In genomic region chr19:35960432-35960972, GRCh38 we compare ENCODE assay signal across 30 cellular contexts. TPM values are rescaled to one million over a fixed set of nuclear protein-coding genes. Genes with fewer than 3 reads are reported as not detected.
DNase-seq lines count a peak whose midpoint lies in the region; ATAC-seq and TF ChIP-seq lines count a peak whose summit lies in the region.
"Had no signal": no experiment of that assay in that cellular context is flagged by ENCODE, and none has a peak within 500 bp of the region (broad histone marks: within the 10 kb centered on the region; RNA-seq: fewer than 3 reads in every experiment).

No MANE protein-coding gene starts in this region.

- H3K4me1 Mint-ChIP-seq in activated CD4-positive, alpha-beta T cell treated with anti-CD3 and anti-CD28 coated beads, Interleukin-2, amount 10 ng/mL, durations not matched to agents 24 days and 14 days: peaks cover 11% of the 10 kb centered on the region
- peaks cover 42% of the 10 kb centered on the region for H3K4me1 Mint-ChIP-seq in CD4-positive, alpha-beta T cell (ENCODE audit: low read depth)
- H3K4me1 Mint-ChIP-seq in activated naive CD8-positive, alpha-beta T cell treated with anti-CD3 and anti-CD28 coated beads, Interleukin-2, amount 50 U/mL, for 24 hours: peaks cover 19% of the 10 kb centered on the region
- peaks cover 12 to 25% of the 10 kb centered on the region in 2 donors for H3K4me1 Mint-ChIP-seq in natural killer cell treated with Interleukin-12 subunit alpha and Interleukin-12 subunit beta and Interleukin-15 and Interleukin-18, amount 100 ng/mL, for 72 hours (ENCODE audit: low read depth in 2 of 2)

- CTCF ChIA-PET in CD4-positive, alpha-beta T cell (lab: Charles Lee): no interaction called here

- H3K4me1 ChIP-seq in transverse colon: peaks cover 0 to 11% (median 4%) of the 10 kb centered on the region in 4 donors
- H3K4me1 ChIP-seq: prostate gland, right lobe of liver had no signal

- no peaks in the 10 kb centered on the region for H3K9me3 Mint-ChIP-seq in activated CD4-positive, alpha-beta T cell treated with anti-CD3 and anti-CD28 coated beads, Interleukin-2, amount 10 ng/mL, durations not matched to agents 24 days and 14 days
- H3K9me3 Mint-ChIP-seq in CD4-positive, alpha-beta T cell: no peaks in the 10 kb centered on the region
- H3K9me3 Mint-ChIP-seq in activated naive CD8-positive, alpha-beta T cell treated with anti-CD3 and anti-CD28 coated beads, Interleukin-2, amount 50 U/mL, for 24 hours: no peaks in the 10 kb centered on the region
- H3K9me3 Mint-ChIP-seq in natural killer cell treated with Interleukin-12 subunit alpha and Interleukin-12 subunit beta and Interleukin-15 and Interleukin-18, amount 100 ng/mL, for 72 hours: no peaks in the 10 kb centered on the region
- H3K9me3 Mint-ChIP-seq: dendritic cell treated with granulocyte-macrophage colony-stimulating factor and Interleukin-4, amounts not matched to agents 40 ng/mL and 50 ng/mL, for 4 days had no signal

- H3K4me3 Mint-ChIP-seq in activated CD4-positive, alpha-beta T cell treated with anti-CD3 and anti-CD28 coated beads, Interleukin-2, amount 10 ng/mL, durations not matched to agents 24 days and 14 days: peak overlapping the region; percentile 31
- peak overlapping the region; percentile 62 for H3K4me3 Mint-ChIP-seq in CD4-positive, alpha-beta T cell
- peak overlapping the region; percentile 24 for H3K4me3 Mint-ChIP-seq in activated naive CD8-positive, alpha-beta T cell treated with anti-CD3 and anti-CD28 coated beads, Interleukin-2, amount 50 U/mL, for 24 hours
- H3K4me3 Mint-ChIP-seq in natural killer cell treated with Interleukin-12 subunit alpha and Interleukin-12 subunit beta and Interleukin-15 and Interleukin-18, amount 100 ng/mL, for 72 hours: peak overlapping the region; percentile 37
- H3K4me3 Mint-ChIP-seq: dendritic cell treated with granulocyte-macrophage colony-stimulating factor and Interleukin-4, amounts not matched to agents 40 ng/mL and 50 ng/mL, for 4 days had no signal

- POLR2A ChIA-PET in CD4-positive, alpha-beta T cell (lab: Charles Lee): interaction anchor here (1.7 kb wide), 1 partner anchor 33 kb away, joined by 4 read pairs; no protein-coding TSS in a partner anchor

- intact Hi-C loops in activated CD4-positive, alpha-beta T cell treated with anti-CD3 and anti-CD28 coated beads, Interleukin-2, amount 10 ng/mL, durations not matched to agents 24 days and 14 days (cut with micrococcal nuclease): no loop called here
- intact Hi-C loops in CD4-positive, alpha-beta T cell (cut with DNase I, micrococcal nuclease): no loop called here
- intact Hi-C loops in transverse colon (cut with DNase I; ENCODE audit: low total_unique reads): no loop called here
- intact Hi-C loops in sciatic nerve (cut with DNase I): no loop called here

- H3K36me3 ChIP-seq in transverse colon: no peaks in the 10 kb centered on the region
- H3K36me3 ChIP-seq: prostate gland, right lobe of liver, upper lobe of left lung, WERI-Rb-1 had no signal

- 76 to 80% methylated on average over 5 to 7 of the region's 7 CpGs for WGBS in transverse colon (ENCODE audit: low coverage in 1 of 2), 2 donors

- no peaks in the 10 kb centered on the region for H3K27me3 ChIP-seq in CD4-positive, alpha-beta T cell (ENCODE audit: control insufficient read depth, insufficient read depth, low read length)
- H3K27me3 ChIP-seq in transverse colon: peaks cover 50% of the 10 kb centered on the region

- H3K27ac ChIP-seq in CD4-positive, alpha-beta T cell (ENCODE audit: low read depth, low read length): no peak overlapping the region
- H3K27ac ChIP-seq in transverse colon: no peak overlapping the region
- H3K27ac ChIP-seq: prostate gland, right lobe of liver, upper lobe of left lung, WERI-Rb-1 had no signal

- H3K4me3 ChIP-seq in transverse colon: no peak overlapping the region
- H3K4me3 ChIP-seq: prostate gland, right lobe of liver, upper lobe of left lung had no signal

- H3K36me3 Mint-ChIP-seq in activated CD4-positive, alpha-beta T cell treated with anti-CD3 and anti-CD28 coated beads, Interleukin-2, amount 10 ng/mL, durations not matched to agents 24 days and 14 days (ENCODE audit: low read depth): peaks cover 2% of the 10 kb centered on the region
- no peaks in the 10 kb centered on the region for H3K36me3 Mint-ChIP-seq in CD4-positive, alpha-beta T cell (ENCODE audit: low read depth)
- no peaks in the 10 kb centered on the region for H3K36me3 Mint-ChIP-seq in activated naive CD8-positive, alpha-beta T cell treated with anti-CD3 and anti-CD28 coated beads, Interleukin-2, amount 50 U/mL, for 24 hours (ENCODE audit: low read depth)
- H3K36me3 Mint-ChIP-seq in natural killer cell treated with Interleukin-12 subunit alpha and Interleukin-12 subunit beta and Interleukin-15 and Interleukin-18, amount 100 ng/mL, for 72 hours: no peaks in the 10 kb centered on the region

- no peak for DNase-seq in activated CD4-positive, alpha-beta T cell treated with anti-CD3 and anti-CD28 coated beads, Interleukin-2, amount 10 ng/mL, durations not matched to agents 24 days and 14 days
- DNase-seq in activated CD4-positive, alpha-beta T cell treated with anti-CD3 and anti-CD28 coated beads for 48 hours: no peak
- no peak for DNase-seq in CD4-positive, alpha-beta T cell
- no peak for DNase-seq in activated naive CD8-positive, alpha-beta T cell treated with anti-CD3 and anti-CD28 coated beads, Interleukin-2, amount 50 U/mL, for 24 hours
- no peak for DNase-seq in natural killer cell treated with Interleukin-12 subunit alpha and Interleukin-12 subunit beta and Interleukin-15 and Interleukin-18, amount 100 ng/mL, for 72 hours (ENCODE audit: low spot score)
- DNase-seq in transverse colon (no peak), sciatic nerve (ENCODE audit: low spot score) (no peak)
- DNase-seq: 8988T; activated CD4-positive, alpha-beta T cell treated with anti-CD3 and anti-CD28 coated beads for 4 hours; head of caudate nucleus; IMR-90; left ventricle myocardium superior; MV-4-11; NCI-H1436; NCI-H2107; NCI-H345; nucleus accumbens; right lobe of liver; SHP77 treated with DMSO at 0.1 percent for 48 hours; upper lobe of left lung; WERI-Rb-1 had no signal

- TF ChIP-seq CTCF in CD4-positive, alpha-beta T cell (IDR thresholded peaks at IDR 0.05): no peak
- no peak for TF ChIP-seq CTCF in transverse colon (IDR thresholded peaks at IDR 0.05)

- in situ Hi-C loops in transverse colon (cut with MboI; ENCODE audit: low pct_ligation_motif_present in 1 of 4, low pct_unique_long_range_greater_than_20kb in 1 of 4, low sequenced_read_pairs in 3 of 4): no loop called here

- no peak overlapping the region for H3K27ac Mint-ChIP-seq in activated CD4-positive, alpha-beta T cell treated with anti-CD3 and anti-CD28 coated beads, Interleukin-2, amount 10 ng/mL, durations not matched to agents 24 days and 14 days
- no peak overlapping the region for H3K27ac Mint-ChIP-seq in CD4-positive, alpha-beta T cell
- no peak overlapping the region for H3K27ac Mint-ChIP-seq in activated naive CD8-positive, alpha-beta T cell treated with anti-CD3 and anti-CD28 coated beads, Interleukin-2, amount 50 U/mL, for 24 hours
- peak overlapping the region in 1 of 2 donors; percentile 17 for H3K27ac Mint-ChIP-seq in natural killer cell treated with Interleukin-12 subunit alpha and Interleukin-12 subunit beta and Interleukin-15 and Interleukin-18, amount 100 ng/mL, for 72 hours
- H3K27ac Mint-ChIP-seq: dendritic cell treated with granulocyte-macrophage colony-stimulating factor and Interleukin-4, amounts not matched to agents 40 ng/mL and 50 ng/mL, for 4 days had no signal

- TF ChIP-seq POLR2A in transverse colon (IDR thresholded peaks at IDR 0.05): no peak

- H3K27me3 Mint-ChIP-seq in activated CD4-positive, alpha-beta T cell treated with anti-CD3 and anti-CD28 coated beads, Interleukin-2, amount 10 ng/mL, durations not matched to agents 24 days and 14 days: peaks cover 15% of the 10 kb centered on the region
- peaks cover 5% of the 10 kb centered on the region for H3K27me3 Mint-ChIP-seq in CD4-positive, alpha-beta T cell
- H3K27me3 Mint-ChIP-seq in activated naive CD8-positive, alpha-beta T cell treated with anti-CD3 and anti-CD28 coated beads, Interleukin-2, amount 50 U/mL, for 24 hours: peaks cover 15% of the 10 kb centered on the region
- peaks cover 6 to 9% of the 10 kb centered on the region in 2 donors for H3K27me3 Mint-ChIP-seq in natural killer cell treated with Interleukin-12 subunit alpha and Interleukin-12 subunit beta and Interleukin-15 and Interleukin-18, amount 100 ng/mL, for 72 hours

- H3K9me3 ChIP-seq in CD4-positive, alpha-beta T cell (ENCODE audit: control insufficient read depth, low read length): no peaks in the 10 kb centered on the region
- no peaks in the 10 kb centered on the region for H3K9me3 ChIP-seq in transverse colon
- H3K9me3 ChIP-seq: prostate gland, right lobe of liver, upper lobe of left lung had no signal

- no peak for ATAC-seq in CD4-positive, alpha-beta T cell (ENCODE audit: poor library complexity)
- ATAC-seq in activated naive CD8-positive, alpha-beta T cell treated with anti-CD3 and anti-CD28 coated beads, Interleukin-2, amount 50 U/mL, for 24 hours: no peak
- no peak for ATAC-seq in natural killer cell treated with Interleukin-12 subunit alpha and Interleukin-12 subunit beta and Interleukin-15 and Interleukin-18, amount 100 ng/mL, for 72 hours
- ATAC-seq in GM18517 (IDR thresholded peaks at IDR 0.05; ENCODE audit: unreplicated experiment) (no peak), sciatic nerve (no peak)
- ATAC-seq: esophagus mucosa, left ventricle myocardium superior, Panc1 had no signal

- TF ChIP-seq EP300 in transverse colon (IDR thresholded peaks at IDR 0.05; ENCODE audit: low read depth): no peak

RNA-seq across cellular contexts. Expression of gene LRFN3, which starts 24.3 kb away (rescaled TPM):
- total RNA-seq in activated CD4-positive, alpha-beta T cell treated with anti-CD3 and anti-CD28 coated beads, Interleukin-2, amount 10 ng/mL, durations not matched to agents 24 days and 14 days: 11.0 and 11.6 TPM in 2 replicates
- total RNA-seq in CD4-positive, alpha-beta T cell: 1 to 10 TPM; 4.2 to 4.5 TPM
- 10 to 100 TPM in 1 of 2 donors, 1 to 10 TPM in 1; 4.6 to 10.6 TPM for total RNA-seq in natural killer cell treated with Interleukin-12 subunit alpha and Interleukin-12 subunit beta and Interleukin-15 and Interleukin-18, amount 100 ng/mL, for 72 hours
- total RNA-seq in transverse colon (10 to 100 TPM; 12.1 to 48.6 (median 16.6) TPM), sciatic nerve (13.1 TPM)

RNA-seq across cellular contexts. Expression of gene SDHAF1, which starts 34.5 kb away (rescaled TPM):
- total RNA-seq in activated CD4-positive, alpha-beta T cell treated with anti-CD3 and anti-CD28 coated beads, Interleukin-2, amount 10 ng/mL, durations not matched to agents 24 days and 14 days: 21.4 and 23.1 TPM in 2 replicates
- total RNA-seq in CD4-positive, alpha-beta T cell: 1 to 10 TPM; 4.3 to 5.4 TPM
- total RNA-seq in natural killer cell treated with Interleukin-12 subunit alpha and Interleukin-12 subunit beta and Interleukin-15 and Interleukin-18, amount 100 ng/mL, for 72 hours: 10 to 100 TPM; 17.6 to 21.4 TPM
- total RNA-seq in transverse colon (10 to 100 TPM; 30.3 to 83.8 (median 55.4) TPM), sciatic nerve (17.0 TPM)

RNA-seq across cellular contexts. Expression of gene SYNE4, which starts 48.1 kb away (rescaled TPM):
- total RNA-seq in activated CD4-positive, alpha-beta T cell treated with anti-CD3 and anti-CD28 coated beads, Interleukin-2, amount 10 ng/mL, durations not matched to agents 24 days and 14 days: 2.2 and 2.9 TPM in 2 replicates
- total RNA-seq in CD4-positive, alpha-beta T cell: 1 to 10 TPM; 1.6 TPM
- total RNA-seq in natural killer cell treated with Interleukin-12 subunit alpha and Interleukin-12 subunit beta and Interleukin-15 and Interleukin-18, amount 100 ng/mL, for 72 hours: 1 to 10 TPM; 3.0 to 4.5 TPM
- total RNA-seq in transverse colon (1 to 10 TPM in 3 of 4 donors, not detected in 1; 1.2 to 9.0 (median 2.9) TPM), sciatic nerve (0.67 TPM)
- total RNA-seq: Daoy, fibroblast of villous mesenchyme, IMR-90, mesenteric fat pad had no signal

RNA-seq across cellular contexts. Expression of gene TYROBP, which starts 52.4 kb away (rescaled TPM):
- total RNA-seq in activated CD4-positive, alpha-beta T cell treated with anti-CD3 and anti-CD28 coated beads, Interleukin-2, amount 10 ng/mL, durations not matched to agents 24 days and 14 days: not detected in 2 replicates
- 1 to 10 TPM; 6.0 to 7.6 TPM for total RNA-seq in CD4-positive, alpha-beta T cell
- total RNA-seq in natural killer cell treated with Interleukin-12 subunit alpha and Interleukin-12 subunit beta and Interleukin-15 and Interleukin-18, amount 100 ng/mL, for 72 hours: 100 to 1,000 TPM in 1 of 2 donors, 10 to 100 TPM in 1; 65.3 to 235 TPM
- total RNA-seq in transverse colon: 10 to 100 TPM; 25.6 to 81.5 (median 52.2) TPM
- 104 TPM for total RNA-seq in sciatic nerve
- total RNA-seq: Daoy, fibroblast of villous mesenchyme, H4, IMR-90 had no signal

RNA-seq across cellular contexts. Expression of gene ALKBH6, which starts 53.5 kb away (rescaled TPM):
- total RNA-seq in activated CD4-positive, alpha-beta T cell treated with anti-CD3 and anti-CD28 coated beads, Interleukin-2, amount 10 ng/mL, durations not matched to agents 24 days and 14 days: 46.1 and 50.7 TPM in 2 replicates
- total RNA-seq in CD4-positive, alpha-beta T cell: 10 to 100 TPM; 38.1 to 41.8 TPM
- 10 to 100 TPM; 64.5 to 68.1 TPM for total RNA-seq in natural killer cell treated with Interleukin-12 subunit alpha and Interleukin-12 subunit beta and Interleukin-15 and Interleukin-18, amount 100 ng/mL, for 72 hours
- total RNA-seq in transverse colon (100 to 1,000 TPM in 2 of 4 donors, 10 to 100 TPM in 2; 27.6 to 151 (median 83.2) TPM), sciatic nerve (22.8 TPM)
